In genomic region chr5:83540105-83540504, GRCh38 we compare ENCODE assay signal across 18 cellular contexts.
"Had no signal": no experiment of that assay in that cellular context is flagged by ENCODE, and none has a peak within 500 bp of the region (broad histone marks: within the 10 kb centered on the region; RNA-seq: fewer than 3 reads in every experiment).

No MANE protein-coding gene starts in this region.

- H3K27ac ChIP-seq: thyroid gland, upper lobe of right lung had no signal

- H3K9me3 ChIP-seq: thyroid gland, upper lobe of right lung had no signal

- H3K27me3 ChIP-seq: cardiac muscle cell, thyroid gland, upper lobe of right lung had no signal

- ATAC-seq: left lobe of liver; natural killer cell treated with Interleukin-12 subunit alpha and Interleukin-12 subunit beta and Interleukin-15 and Interleukin-18, amount 100 ng/mL, for 72 hours; stimulated activated naive CD8-positive, alpha-beta T cell treated with anti-CD3 and anti-CD28 coated beads, Interleukin-15, Interleukin-2, amounts not matched to agents 100 U/mL and 50 U/mL, for 24 hours; T-helper 17 cell; upper lobe of right lung had no signal

- DNase-seq: activated B cell treated with CpG ODN at 0.5 μM for 24 hours; activated CD4-positive, alpha-beta T cell treated with anti-CD3 and anti-CD28 coated beads for 36 hours; activated CD4-positive, alpha-beta T cell treated with anti-CD3 and anti-CD28 coated beads, Interleukin-2, amount 50 U/mL, for 4 hours; activated CD8-positive, alpha-beta memory T cell treated with anti-CD3 and anti-CD28 coated beads, Interleukin-2, amount 50 U/mL, for 48 hours; activated naive CD4-positive, alpha-beta T cell treated with Interleukin-2 at 50 U/mL for 16 hours; activated T-cell treated with anti-CD3 and anti-CD28 coated beads, Interleukin-2, amount 50 U/mL, for 4 hours; amygdala; effector memory CD4-positive, alpha-beta T cell; kidney; stimulated activated CD4-positive, alpha-beta T cell treated with anti-CD3 and anti-CD28 coated beads, Interleukin-4, amount 100 ng/mL, for 24 hours; stimulated activated naive CD8-positive, alpha-beta T cell treated with anti-CD3 and anti-CD28 coated beads, Interleukin-15, Interleukin-2, amounts not matched to agents 100 U/mL and 50 U/mL, for 24 hours; SW 1271; T-helper 17 cell; thyroid gland; upper lobe of right lung had no signal

- H3K4me1 ChIP-seq: thyroid gland had no signal

- H3K4me3 ChIP-seq: cardiac muscle cell, thyroid gland, upper lobe of right lung had no signal

- H3K36me3 ChIP-seq: thyroid gland, upper lobe of right lung had no signal
